Comparison of ENCODE assay signal across 25 cellular contexts in the genomic region with DNA sequence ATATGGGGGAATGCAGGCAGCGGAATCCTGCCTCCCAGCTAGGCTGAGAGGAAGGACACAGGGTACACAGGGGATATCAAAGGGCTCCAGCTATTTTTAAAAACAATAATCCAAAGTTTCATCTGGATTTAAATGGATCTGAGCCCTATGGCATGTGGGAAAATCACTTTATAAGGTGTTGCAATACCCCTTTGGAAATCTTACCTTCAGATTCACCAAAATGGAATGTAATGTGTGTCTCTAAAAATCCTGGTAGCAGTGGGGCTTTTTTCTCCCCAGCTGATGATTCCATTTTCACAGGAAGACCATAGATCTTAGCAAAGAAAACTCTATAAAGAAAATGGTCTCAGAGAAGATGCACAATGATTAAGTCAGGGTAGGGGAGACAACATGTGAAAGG.
"Had no signal": no experiment of that assay in that cellular context is flagged by ENCODE, and none has a peak within 500 bp of the region (broad histone marks: within the 10 kb centered on the region; RNA-seq: fewer than 3 reads in every experiment).

No MANE protein-coding gene starts in this region.

- H3K4me3 Mint-ChIP-seq: activated T-helper 1 cell treated with anti-CD3 and anti-CD28 coated beads, Interleukin-12 subunit alpha, Interleukin-12 subunit beta, Interleukin-2, Interleukin-4 antibody, amounts not matched to agents 30 ng/mL and 10 ng/mL and 1 ng/mL, durations not matched to agents 14 hours and 24 hours and 36 hours; endodermal cell; naive thymus-derived CD4-positive, alpha-beta T cell; neural progenitor cell; stimulated activated naive CD8-positive, alpha-beta T cell treated with anti-CD3 and anti-CD28 coated beads, Interleukin-15, Interleukin-2, amounts not matched to agents 100 ng/mL and 50 ng/mL, for 24 hours had no signal

- ATAC-seq: activated naive CD4-positive, alpha-beta T cell treated with anti-CD3 and anti-CD28 coated beads, Interleukin-2, amount 50 U/mL, for 72 hours; heart right ventricle; naive thymus-derived CD4-positive, alpha-beta T cell had no signal

- H3K4me1 ChIP-seq: colonic mucosa, heart right ventricle, neural progenitor cell, right atrium auricular region, tibial nerve had no signal

- H3K27ac Mint-ChIP-seq: activated naive CD4-positive, alpha-beta T cell treated with anti-CD3 and anti-CD28 coated beads, Interleukin-2, amount 50 U/mL, for 72 hours; activated T-helper 1 cell treated with anti-CD3 and anti-CD28 coated beads, Interleukin-12 subunit alpha, Interleukin-12 subunit beta, Interleukin-2, Interleukin-4 antibody, amounts not matched to agents 30 ng/mL and 10 ng/mL and 1 ng/mL, durations not matched to agents 14 hours and 24 hours and 36 hours; endodermal cell; naive thymus-derived CD4-positive, alpha-beta T cell; progenitor cell of endocrine pancreas; stimulated activated naive CD8-positive, alpha-beta T cell treated with anti-CD3 and anti-CD28 coated beads, Interleukin-15, Interleukin-2, amounts not matched to agents 100 ng/mL and 50 ng/mL, for 24 hours had no signal

- H3K36me3 ChIP-seq: colonic mucosa, heart right ventricle, neural progenitor cell, right atrium auricular region, tibial nerve, WERI-Rb-1 had no signal

- H3K4me1 Mint-ChIP-seq: naive thymus-derived CD4-positive, alpha-beta T cell; neural progenitor cell had no signal

- H3K27me3 ChIP-seq: colonic mucosa, heart right ventricle, neural progenitor cell, right atrium auricular region, tibial nerve had no signal

- H3K9ac ChIP-seq: neural progenitor cell had no signal

- DNase-seq: activated CD4-positive, alpha-beta T cell treated with anti-CD3 and anti-CD28 coated beads for 1 hour; activated CD4-positive, alpha-beta T cell treated with anti-CD3 and anti-CD28 coated beads, Interleukin-2, amount 50 U/mL, for 48 hours; activated gamma-delta T cell treated with Interleukin-2 at 50 U/mL for 16 hours; activated T-cell treated with anti-CD3 and anti-CD28 coated beads for 4 hours; amniotic stem cell; central memory CD4-positive, alpha-beta T cell; colonic mucosa; endodermal cell; erythroblast; heart right ventricle; kidney glomerular epithelial cell; mesendoderm; naive thymus-derived CD4-positive, alpha-beta T cell; small intestine; stimulated activated CD4-positive, alpha-beta T cell treated with anti-CD3 and anti-CD28 coated beads, Interleukin-15, amount 100 ng/mL, for 24 hours; stimulated activated CD4-positive, alpha-beta T cell treated with anti-CD3 and anti-CD28 coated beads, Interleukin-2, amount 100 ng/mL, for 48 hours; T-helper 2 cell; WERI-Rb-1 had no signal

- H3K27ac ChIP-seq: colonic mucosa, heart right ventricle, neural progenitor cell, right atrium auricular region, tibial nerve, WERI-Rb-1 had no signal

- H3K9me3 ChIP-seq: colonic mucosa had no signal

- H3K4me3 ChIP-seq: colonic mucosa, heart right ventricle, neural progenitor cell, right atrium auricular region, tibial nerve had no signal
